23 cellular contexts compared by ENCODE assay signal in genomic region chr6:22445946-22446345, GRCh38.
"Had no signal": no experiment of that assay in that cellular context is flagged by ENCODE, and none has a peak within 500 bp of the region (broad histone marks: within the 10 kb centered on the region; RNA-seq: fewer than 3 reads in every experiment).

No MANE protein-coding gene starts in this region.

- H3K36me3 Mint-ChIP-seq: IgD-negative memory B cell had no signal

- H3K27ac ChIP-seq: HL-60, KMS-11, SJSA1, SK-N-MC had no signal

- H3K27me3 Mint-ChIP-seq: IgD-negative memory B cell had no signal

- H3K36me3 ChIP-seq: SJSA1 had no signal

- H3K9me3 Mint-ChIP-seq: IgD-negative memory B cell had no signal

- H3K4me3 Mint-ChIP-seq: IgD-negative memory B cell had no signal

- H3K9ac ChIP-seq: KMS-11 had no signal

- H3K4me3 ChIP-seq: K562, SJSA1, SK-N-MC had no signal

- H3K27me3 ChIP-seq: SJSA1 had no signal

- H3K27ac Mint-ChIP-seq: IgD-negative memory B cell had no signal

- H3K4me1 Mint-ChIP-seq: IgD-negative memory B cell had no signal

- ATAC-seq: K562 had no signal

- H3K9me3 ChIP-seq: SJSA1 had no signal

- DNase-seq: Kasumi-1, MM.1S, NCI-H1048, NCI-H1105, NCI-H1417, NCI-H1436 treated with DMSO at 0.1 percent for 48 hours, NCI-H1694, NCI-H187 treated with DMSO at 0.1 percent for 48 hours, NCI-H226, NCI-H446, NCI-H510A, NCI-H524 treated with DMSO at 0.1 percent for 48 hours, NCI-H69, NCI-H774, Right ventricle myocardium superior, RPMI8226, SIG-M5 had no signal
